8 cellular contexts compared by ENCODE assay signal in genomic region chr11:36289226-36289852, GRCh38. TPM values are rescaled to one million over a fixed set of nuclear protein-coding genes. Genes with fewer than 3 reads are reported as not detected.
A peak's percentile ranks its signal among the peaks of the same experiment; 100 is the strongest.
DNase-seq lines count a peak whose midpoint lies in the region; ATAC-seq, FAIRE-seq and TF ChIP-seq lines count a peak whose summit lies in the region.

TSS of gene COMMD9 (minus strand) at chr11:36289424. CDS start at chr11:36289412, 12 bp downstream.

- peak within 1 kb of the TSS; percentile 52 for H3K27ac ChIP-seq in keratinocyte (ENCODE audit: control insufficient read depth, insufficient read depth, low read length)

- dilution Hi-C loops in keratinocyte (cut with MboI; ENCODE audit: extremely low pct_ligation_motif_present, low sequenced_read_pairs), result loop anchor here (25.0 kb wide), 1 partner anchor 98 kb away; no protein-coding TSS in a partner anchor

- H3K4me3 ChIP-seq in AG10803 (ENCODE audit: low read length) (peak within 1 kb of the TSS; percentile 93), keratinocyte (ENCODE audit: control insufficient read depth in 2 of 3, extremely low read depth in 1 of 3, insufficient read depth in 2 of 3, low read depth in 1 of 3, low read length in 3 of 3) (peak within 1 kb of the TSS; percentile 63 to 93 (median 85))

- TF ChIP-seq CTCF in AG10803 (conservative IDR thresholded peaks at IDR 0.05; ENCODE audit: low read length), result 0 out of 2 replicates have a peak, but pooled peaks have one; percentile 5
- TF ChIP-seq CTCF in keratinocyte (optimal IDR thresholded peaks at IDR 0.05 in 1 of 3, IDR thresholded peaks at IDR 0.05 in 1 of 3, conservative IDR thresholded peaks at IDR 0.05 in 1 of 3; ENCODE audit: extremely low read depth in 1 of 3, insufficient read depth in 2 of 3, low read length in 3 of 3), result no peak

- no peaks in the 10 kb centered on the region for H3K36me3 ChIP-seq in keratinocyte (ENCODE audit: control insufficient read depth in 2 of 2, extremely low read depth in 1 of 2, insufficient read depth in 2 of 2, low read length in 2 of 2)

- peak within 1 kb of the TSS; percentile 81 for H3K9ac ChIP-seq in keratinocyte (ENCODE audit: control insufficient read depth, extremely low read depth, insufficient read depth, low read length)

- H4K20me1 ChIP-seq in keratinocyte (ENCODE audit: control insufficient read depth, extremely low read depth, insufficient read depth, low read length), result no peaks in the 10 kb centered on the region

- H3K4me2 ChIP-seq in keratinocyte (ENCODE audit: control insufficient read depth, extremely low read depth, insufficient read depth, low read depth, low read length), result peak within 1 kb of the TSS; percentile 93

- peak within 1 kb of the TSS; percentile 90 for H2AFZ ChIP-seq in keratinocyte (ENCODE audit: control insufficient read depth, low read length)

- no peaks in the 10 kb centered on the region for H3K9me1 ChIP-seq in keratinocyte (ENCODE audit: control insufficient read depth, extremely low read depth, insufficient read depth, low read length)

- peaks cover 4% of the 10 kb centered on the region for H3K4me1 ChIP-seq in keratinocyte (ENCODE audit: control insufficient read depth, extremely low read depth, insufficient read depth, low read length)

- H3K9me3 ChIP-seq in keratinocyte (ENCODE audit: control insufficient read depth, low read depth, low read length), result no peaks in the 10 kb centered on the region

- H3K79me2 ChIP-seq in keratinocyte (ENCODE audit: control insufficient read depth, insufficient read depth, low read length), result no peaks in the 10 kb centered on the region

- FAIRE-seq in keratinocyte (lab: Jason Lieb, UNC), result peak; percentile 57

- H3K27me3 ChIP-seq in keratinocyte (ENCODE audit: control insufficient read depth, extremely low read depth, insufficient read depth, low read length), result no peaks in the 10 kb centered on the region

- ATAC-seq in GM19043 (IDR thresholded peaks at IDR 0.05; ENCODE audit: low read depth, unreplicated experiment) (peak; percentile 99), HG03378 (IDR thresholded peaks at IDR 0.05; ENCODE audit: unreplicated experiment) (peak; percentile 98)

- DNase-seq in AG10803 (ENCODE audit: low read depth) (peak; percentile 88), NCI-H460 (ENCODE audit: extremely low read depth, low read depth) (peak; percentile 82), cerebellum (ENCODE audit: low spot score) (peak; percentile 93), keratinocyte (ENCODE audit: low read depth, low spot score) (peak; percentile 57)
- DNase-seq in activated CD4-positive, alpha-beta T cell treated with anti-CD3 and anti-CD28 coated beads for 1 hour, result peak; percentile 91
- DNase-seq in stimulated activated CD4-positive, alpha-beta T cell treated with anti-CD3 and anti-CD28 coated beads, Interleukin-15, amount 100 ng/mL, for 1 hour (ENCODE audit: low read depth in 1 of 2, low spot score in 1 of 2), result peak; percentile 84

RNA-seq across cellular contexts. Expression of gene COMMD9, which starts in this region (rescaled TPM):
- 28.0 and 29.3 TPM in 2 replicates for total RNA-seq in NCI-H460 (2014; rRNA removed; shearing (Covaris generic))
- polyA plus RNA-seq in NCI-H460 (2014; cell fraction: nucleus; rRNA removed), result 21.3 and 25.4 TPM in 2 replicates
- total RNA-seq in cerebellum, result 34.8 TPM
- 51.2 to 68.5 TPM (median 52.6 TPM) in 3 replicates for polyA plus RNA-seq in keratinocyte
- polyA plus RNA-seq in keratinocyte (2011; ENCODE audit: low read depth), result 3.6 TPM
- 70.3 and 97.8 TPM in 2 replicates for polyA plus RNA-seq in keratinocyte (2011; cell fraction: cytosol; rRNA removed)
- 40.9 and 56.7 TPM in 2 replicates for polyA plus RNA-seq in keratinocyte (2011; cell fraction: nucleus; rRNA removed)
- polyA plus RNA-seq in keratinocyte (2012; ENCODE audit: low replicate concordance), result 27.7 and 58.0 TPM in 2 replicates
- 47.4 to 85.5 TPM (median 68.2 TPM) in 3 replicates for polyA minus RNA-seq in keratinocyte
- 42.6 TPM for polyA minus RNA-seq in keratinocyte (2011; cell fraction: cytosol; rRNA and poly(A)+ RNA removed)
- 9.2 and 12.1 TPM in 2 replicates for polyA minus RNA-seq in keratinocyte (2011; cell fraction: nucleus; rRNA and poly(A)+ RNA removed)

Comparison
In these comparisons a context has a peak if more than half of its experiments do, and no peak if none do; other contexts are left out.
1. Peak in every context shown above with its lines: DNase-seq, ATAC-seq, H3K4me3 ChIP-seq and H3K27ac ChIP-seq.